Comparison of ENCODE assay signal across 2 cellular contexts in the genomic region with DNA sequence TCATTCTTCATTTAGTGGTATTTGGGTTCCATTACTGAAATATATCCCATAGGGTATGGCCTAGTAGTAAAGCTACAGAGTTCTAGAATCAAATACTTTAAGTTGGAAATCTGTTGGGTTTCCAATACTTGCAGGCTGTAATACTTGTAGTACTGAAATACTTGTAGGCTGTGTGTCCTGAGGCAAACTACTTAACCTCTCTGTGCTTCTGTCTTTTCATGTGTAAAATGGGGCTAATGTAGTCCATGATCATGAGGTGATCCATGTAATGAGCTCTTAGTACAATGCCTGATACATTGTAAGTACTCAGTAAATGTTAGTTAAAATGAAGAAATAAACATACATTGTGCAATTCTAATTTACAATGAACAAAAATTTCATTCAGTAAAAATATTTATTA.
TF ChIP-seq lines count a peak whose summit lies in the region.

No MANE protein-coding gene starts in this region.

TF ChIP-seq in IMR-90, 13 proteins besides CTCF, POLR2A, EP300 and RAD21:
- TF ChIP-seq CEBPB (IDR thresholded peaks at IDR 0.05; ENCODE audit: low read depth, low read length) (0 out of 2 replicates have a peak, but pooled peaks have one; percentile 4), CHD1 (IDR thresholded peaks at IDR 0.05; ENCODE audit: low read depth, low read length) (no peak)
TF ChIP-seq in IMR-90: peak in this region for 1.

TF ChIP-seq in H1, 55 proteins besides CTCF, POLR2A, EP300 and RAD21:
- TF ChIP-seq KDM1A (IDR thresholded peaks at IDR 0.05; ENCODE audit: borderline replicate concordance, low read length) (peak; percentile 83), SAP30 (IDR thresholded peaks at IDR 0.05; ENCODE audit: insufficient read depth, insufficient replicate concordance, low read length) (no peak)
